ENCODE assay signal across 8 cellular contexts in the genomic region with DNA sequence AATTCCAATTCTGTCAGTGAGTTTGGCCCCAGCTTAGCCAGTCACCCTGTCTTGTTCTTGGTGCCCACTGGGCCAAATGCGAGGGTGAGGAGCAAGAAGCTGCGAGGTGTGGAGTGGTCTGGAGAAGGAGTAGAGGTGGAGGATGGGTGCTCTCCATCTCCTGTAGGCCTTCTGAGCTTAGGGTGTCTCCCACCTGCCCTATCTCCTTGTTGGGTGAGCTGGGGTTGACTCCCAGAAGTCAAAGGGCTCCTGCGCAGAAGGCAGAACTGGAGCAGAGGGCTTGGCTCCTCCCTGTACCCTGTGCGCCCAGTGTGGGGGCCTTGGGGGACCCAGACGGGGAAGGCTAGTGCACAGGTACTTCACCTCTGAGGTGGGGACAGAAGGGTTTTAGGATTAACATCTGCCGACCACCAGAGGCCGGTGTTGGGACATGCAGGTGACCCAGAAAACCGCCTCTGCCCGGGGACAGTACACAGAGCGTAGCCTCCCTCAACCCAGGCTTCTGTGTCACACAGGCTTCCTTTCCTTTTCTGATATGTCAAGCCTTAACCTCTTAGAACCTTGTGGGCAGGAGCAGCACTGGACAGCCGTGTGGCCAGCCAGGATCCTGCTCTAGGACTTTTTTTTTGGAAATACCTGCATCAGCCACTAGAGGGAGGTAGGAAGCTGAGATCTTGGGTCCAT. TPM values are rescaled to one million over a fixed set of nuclear protein-coding genes. Genes with fewer than 3 reads are reported as not detected.
DNase-seq lines count a peak whose midpoint lies in the region; TF ChIP-seq lines count a peak whose summit lies in the region.

No MANE protein-coding gene starts in this region.

- H3K4me3 ChIP-seq in A673 (ENCODE audit: low read depth, low read length, poor library complexity, severe bottlenecking), result no peak overlapping the region
- no peak overlapping the region for H3K4me3 ChIP-seq in GM12864 (ENCODE audit: low read depth, low read length)
- H3K4me3 ChIP-seq in OCI-LY7 (ENCODE audit: low read depth, low read length, poor library complexity, severe bottlenecking), result no peak overlapping the region

- H3K9me2 ChIP-seq in OCI-LY7 (ENCODE audit: insufficient read depth, low read length), result no peaks in the 10 kb centered on the region

- intact Hi-C loops in A673 (cut with micrococcal nuclease; ENCODE audit: unreplicated experiment), result loop anchor here (1.0 to 10.0 kb wide), 2 partner anchors 294 to 338 kb away; partner anchors contain the start of genes GDF9 and UQCRQ
- intact Hi-C loops in OCI-LY7 (cut with micrococcal nuclease; ENCODE audit: unreplicated experiment), result loop anchor here (1.0 to 5.0 kb wide), 6 partner anchors 71 to 294 kb away; no protein-coding TSS in a partner anchor

- H3K4me2 ChIP-seq in OCI-LY7 (ENCODE audit: low read length), result peak overlapping the region; percentile 61

- H3K4me1 ChIP-seq in A673 (ENCODE audit: insufficient read depth, low read length, poor library complexity, severe bottlenecking) (no peaks in the 10 kb centered on the region), OCI-LY7 (ENCODE audit: insufficient read depth, low read length, poor library complexity, severe bottlenecking) (peaks cover 29% of the 10 kb centered on the region)

- H3K9me3 ChIP-seq in A673 (ENCODE audit: low read depth, low read length, poor library complexity, severe bottlenecking), result peaks cover 5% of the 10 kb centered on the region
- H3K9me3 ChIP-seq in OCI-LY7 (ENCODE audit: low read length), result peaks cover 3% of the 10 kb centered on the region; the same call in 1 of the 2 replicates

- no peaks in the 10 kb centered on the region for H3K27me3 ChIP-seq in A673 (replicated peaks; ENCODE audit: insufficient read depth, low read depth, low read length, poor library complexity)

- H4K20me1 ChIP-seq in OCI-LY7 (ENCODE audit: insufficient read depth, low read length), result no peaks in the 10 kb centered on the region

- peak; percentile 53 for DNase-seq in A673 (ENCODE audit: low spot score)
- DNase-seq in GM12864 (ENCODE audit: low read depth), result no peak
- peak; percentile 40 for DNase-seq in HS-5 (ENCODE audit: low read depth)
- peak; percentile 65 for DNase-seq in OCI-LY7 (ENCODE audit: low spot score)
- peak; percentile 65 for DNase-seq in activated effector memory CD4-positive, alpha-beta T cell treated with anti-CD3 and anti-CD28 coated beads, Interleukin-2, amount 50 U/mL, for 16 hours
- DNase-seq in glomerular visceral epithelial cell (ENCODE audit: extremely low spot score), result peak; percentile 79
- peak; percentile 72 for DNase-seq in pons (ENCODE audit: low spot score)
- DNase-seq in 8988T, result no peak

- CTCF ChIA-PET in A673 (lab: Charles Lee) (interaction anchor here (0.6 to 1.9 kb wide), 5 partner anchors 30 to 294 kb away, joined by 3 to 12 read pairs (median 3); partner anchors contain the start of genes IRF1 and RAD50), OCI-LY7 (lab: Charles Lee; ENCODE audit: unreplicated experiment) (interaction anchor here (0.7 to 1.0 kb wide), 2 partner anchors 140 to 274 kb away, joined by 3 to 5 read pairs; no protein-coding TSS in a partner anchor)

- POLR2A ChIA-PET in A673 (lab: Charles Lee; ENCODE audit: low non-redundant PET), result no interaction called here
- POLR2A ChIA-PET in OCI-LY7 (lab: Charles Lee), result interaction anchor here (0.5 to 0.6 kb wide), 2 partner anchors 20 to 372 kb away, joined by 3 to 4 read pairs; no protein-coding TSS in a partner anchor

- TF ChIP-seq CTCF in A673 (conservative IDR thresholded peaks at IDR 0.05; ENCODE audit: low read depth, low read length) (peak; percentile 90), GM12864 (IDR thresholded peaks at IDR 0.05; ENCODE audit: low read depth, low read length, missing control alignments) (peak; percentile 74), OCI-LY7 (conservative IDR thresholded peaks at IDR 0.05; ENCODE audit: low read length) (peak; percentile 100)

- H3K36me3 ChIP-seq in A673 (ENCODE audit: insufficient read depth, low read length, poor library complexity, severe bottlenecking) (no peaks in the 10 kb centered on the region), OCI-LY7 (ENCODE audit: insufficient read depth, low read length) (no peaks in the 10 kb centered on the region)

- H2AFZ ChIP-seq in OCI-LY7 (ENCODE audit: low read length), result no peak overlapping the region; the same call in 1 of the 2 replicates

- no peaks in the 10 kb centered on the region for H3K79me2 ChIP-seq in OCI-LY7 (ENCODE audit: insufficient read depth, low read depth, low read length)

- BruUV-seq in A673 (replicated peaks; lab: Mats Ljungman, UMichigan), result no TSS peak
- no TSS peak for BruUV-seq in OCI-LY7 (replicated peaks; lab: Mats Ljungman, UMichigan)

- H3K27ac ChIP-seq in A673 (ENCODE audit: low read depth, low read length, poor library complexity, severe bottlenecking) (no peak overlapping the region), OCI-LY7 (ENCODE audit: low read depth, low read length, poor library complexity, severe bottlenecking) (no peak overlapping the region)

RNA-seq across cellular contexts. Expression of gene IL5, which starts 16.9 kb away (rescaled TPM):
- total RNA-seq in A673 (2021) (not detected in 2 replicates), OCI-LY7 (2022) (not detected in 2 replicates)
- not detected in 2 replicates for total RNA-seq in OCI-LY7 (2014; rRNA removed; shearing (Covaris generic))

RNA-seq across cellular contexts. Expression of gene RAD50, which starts 30.3 kb away (rescaled TPM):
- total RNA-seq in A673 (2021) (43.6 and 45.2 TPM in 2 replicates), OCI-LY7 (2022) (59.8 and 70.0 TPM in 2 replicates)
- 24.0 and 34.1 TPM in 2 replicates for total RNA-seq in OCI-LY7 (2014; rRNA removed; shearing (Covaris generic))

RNA-seq across cellular contexts. Expression of gene IRF1, which starts 35.9 kb away (rescaled TPM):
- 5.7 and 6.9 TPM in 2 replicates for total RNA-seq in A673 (2021)
- total RNA-seq in OCI-LY7 (2014; rRNA removed; shearing (Covaris generic)), result 25.9 and 39.4 TPM in 2 replicates
- 24.8 and 32.3 TPM in 2 replicates for total RNA-seq in OCI-LY7 (2022)

Comparison
In these comparisons a context has a peak if more than half of its experiments do, and no peak if none do; other contexts are left out.
1. DNase-seq: peak in A673 (single experiment), HS-5 (single experiment), OCI-LY7 (single experiment), activated effector memory CD4-positive, alpha-beta T cell treated with anti-CD3 and anti-CD28 coated beads, Interleukin-2, amount 50 U/mL, for 16 hours (single experiment), glomerular visceral epithelial cell (single experiment) and pons (single experiment); none in GM12864 (single experiment) and 8988T (single experiment).
2. Peak in every context shown above with its lines, with median percentiles within 50 percentile points of each other: CTCF ChIP-seq.